In the genomic region with DNA sequence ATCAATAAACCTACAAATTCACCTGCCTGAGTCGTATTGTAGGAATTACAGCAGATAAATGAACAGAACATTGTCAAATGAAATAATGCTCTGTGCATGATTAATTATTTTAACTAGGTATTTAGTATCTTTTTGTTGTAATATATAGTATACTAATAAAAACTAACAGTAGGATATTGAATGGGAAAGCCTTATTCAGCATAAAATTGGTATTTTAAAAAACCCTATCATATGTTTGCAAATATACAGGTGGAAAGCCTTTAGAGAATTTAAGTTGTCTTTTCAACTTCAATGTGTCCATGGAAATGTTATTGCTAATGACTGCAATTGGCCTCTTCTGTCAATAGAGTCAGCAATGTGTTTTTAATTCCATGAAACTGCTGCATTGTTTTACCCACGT, we compare ENCODE assay signal across 27 cellular contexts.
"Had no signal": no experiment of that assay in that cellular context is flagged by ENCODE, and none has a peak within 500 bp of the region (broad histone marks: within the 10 kb centered on the region; RNA-seq: fewer than 3 reads in every experiment).

No MANE protein-coding gene starts in this region.

- H3K27me3 ChIP-seq: brain microvascular endothelial cell, dorsolateral prefrontal cortex had no signal

- DNase-seq: activated B cell treated with CpG ODN at 0.5 μM for 24 hours; activated CD4-positive, alpha-beta T cell treated with anti-CD3 and anti-CD28 coated beads for 48 hours; activated CD4-positive, alpha-beta T cell treated with anti-CD3 and anti-CD28 coated beads, Interleukin-2, amount 50 U/mL, for 1 hour; activated CD4-positive, alpha-beta T cell treated with anti-CD3 and anti-CD28 coated beads, Interleukin-2, amount 50 U/mL, for 48 hours; activated CD8-positive, alpha-beta memory T cell treated with anti-CD3 and anti-CD28 coated beads for 24 hours; activated CD8-positive, alpha-beta T cell treated with anti-CD3 and anti-CD28 coated beads for 36 hours; activated effector memory CD4-positive, alpha-beta T cell treated with Interleukin-2 at 50 U/mL for 16 hours; activated gamma-delta T cell treated with Interleukin-2 at 50 U/mL for 16 hours; activated naive CD4-positive, alpha-beta T cell treated with anti-CD3 and anti-CD28 coated beads, Interleukin-2, amount 50 U/mL, for 16 hours; activated naive CD4-positive, alpha-beta T cell treated with Interleukin-2 at 50 U/mL for 16 hours; activated T-cell treated with anti-CD3 and anti-CD28 coated beads, Interleukin-2, amount 50 U/mL, for 4 hours; amniotic stem cell; anterior cingulate cortex; brain microvascular endothelial cell; dorsolateral prefrontal cortex; effector memory CD4-positive, alpha-beta T cell; endodermal cell; head of caudate nucleus; T1000; WERI-Rb-1 had no signal

- H3K36me3 ChIP-seq: brain microvascular endothelial cell, WERI-Rb-1 had no signal

- H3K27ac ChIP-seq: brain microvascular endothelial cell, coronary artery, dorsolateral prefrontal cortex, WERI-Rb-1 had no signal

- FAIRE-seq: astrocyte, bronchial epithelial cell, frontal cortex had no signal

- ATAC-seq: activated CD4-positive, CD25-positive, alpha-beta regulatory T cell treated with anti-CD3 and anti-CD28 coated beads, Interleukin-2, amount 50 U/mL, for 24 hours; activated CD8-positive, alpha-beta T cell treated with anti-CD3 and anti-CD28 coated beads for 36 hours; activated T-cell treated with anti-CD3 and anti-CD28 coated beads, Interleukin-2, amount 50 U/mL, for 4 hours; activated T-helper 17 cell treated with anti-CD3 and anti-CD28 coated beads, Interleukin-2, amount 50 U/mL, for 72 hours; esophagus mucosa had no signal

- H3K4me3 ChIP-seq: coronary artery, dorsolateral prefrontal cortex had no signal
